In genomic region chr10:4983615-4984216, GRCh38 we compare ENCODE assay signal across 28 cellular contexts. TPM values are rescaled to one million over a fixed set of nuclear protein-coding genes. Genes with fewer than 3 reads are reported as not detected.
"Had no signal": no experiment of that assay in that cellular context is flagged by ENCODE, and none has a peak within 500 bp of the region (broad histone marks: within the 10 kb centered on the region; RNA-seq: fewer than 3 reads in every experiment).

No MANE protein-coding gene starts in this region.

- FAIRE-seq: astrocyte had no signal

- H3K4me1 Mint-ChIP-seq: activated B cell treated with CpG ODN at 0.5 μM for 24 hours; activated CD4-positive, alpha-beta T cell treated with anti-CD3 and anti-CD28 coated beads, Interleukin-2, amount 10 ng/mL, durations not matched to agents 24 days and 14 days; activated CD8-positive, alpha-beta memory T cell treated with anti-CD3 and anti-CD28 coated beads, Interleukin-2, amount 10 ng/mL, durations not matched to agents 7 days and 5 days; activated naive CD4-positive, alpha-beta T cell treated with anti-CD3 and anti-CD28 coated beads, Interleukin-2, amount 50 U/mL, for 24 hours had no signal

- H3K27ac ChIP-seq: brain microvascular endothelial cell, cardiac muscle cell, SK-N-MC had no signal

- ATAC-seq: activated CD8-positive, alpha-beta memory T cell treated with anti-CD3 and anti-CD28 coated beads, Interleukin-2, amount 10 ng/mL, durations not matched to agents 7 days and 5 days; Panc1 had no signal

- H3K27me3 ChIP-seq: brain microvascular endothelial cell, cardiac muscle cell had no signal

- H3K4me3 ChIP-seq: cardiac muscle cell, SK-N-MC had no signal

- DNase-seq: activated B cell treated with CpG ODN at 0.5 μM for 24 hours; activated CD4-positive, alpha-beta T cell treated with anti-CD3 and anti-CD28 coated beads for 1 hour; activated CD4-positive, alpha-beta T cell treated with anti-CD3 and anti-CD28 coated beads, Interleukin-2, amount 10 ng/mL, durations not matched to agents 24 days and 14 days; activated CD4-positive, alpha-beta T cell treated with anti-CD3 and anti-CD28 coated beads, Interleukin-2, amount 50 U/mL, for 48 hours; activated CD8-positive, alpha-beta memory T cell treated with anti-CD3 and anti-CD28 coated beads, Interleukin-2, amount 10 ng/mL, durations not matched to agents 7 days and 5 days; activated effector memory CD4-positive, alpha-beta T cell treated with Interleukin-2 at 50 U/mL for 16 hours; activated naive CD4-positive, alpha-beta T cell; activated T-cell treated with anti-CD3 and anti-CD28 coated beads, Interleukin-2, amount 50 U/mL, for 24 hours; amygdala; brain microvascular endothelial cell; KG1; NCI-H1092; NCI-H1417; NCI-H1694 treated with DMSO at 0.1 percent for 48 hours; NCI-H2029 treated with DMSO at 0.1 percent for 48 hours; NCI-H345; NCI-H510A; NCI-H526 treated with DMSO at 0.1 percent for 48 hours; NCI-H82; OCI-M1; RPMI8226 had no signal

- H3K9me3 Mint-ChIP-seq: activated B cell treated with CpG ODN at 0.5 μM for 24 hours; activated CD4-positive, alpha-beta T cell treated with anti-CD3 and anti-CD28 coated beads, Interleukin-2, amount 10 ng/mL, durations not matched to agents 24 days and 14 days; activated naive CD4-positive, alpha-beta T cell treated with anti-CD3 and anti-CD28 coated beads, Interleukin-2, amount 50 U/mL, for 24 hours; activated T-cell treated with anti-CD3 and anti-CD28 coated beads, Interleukin-2, amount 50 U/mL, for 24 hours; activated T-helper 1 cell treated with anti-CD3 and anti-CD28 coated beads, Interleukin-12 subunit alpha, Interleukin-12 subunit beta, Interleukin-2, Interleukin-4 antibody, amounts not matched to agents 30 ng/mL and 10 ng/mL and 1 ng/mL, durations not matched to agents 14 hours and 24 hours and 36 hours had no signal

- H3K36me3 Mint-ChIP-seq: activated CD8-positive, alpha-beta memory T cell treated with anti-CD3 and anti-CD28 coated beads, Interleukin-2, amount 10 ng/mL, durations not matched to agents 7 days and 5 days; activated naive CD4-positive, alpha-beta T cell treated with anti-CD3 and anti-CD28 coated beads, Interleukin-2, amount 50 U/mL, for 24 hours had no signal

- H3K4me3 Mint-ChIP-seq: activated B cell treated with CpG ODN at 0.5 μM for 24 hours; activated CD4-positive, alpha-beta T cell treated with anti-CD3 and anti-CD28 coated beads, Interleukin-2, amount 10 ng/mL, durations not matched to agents 24 days and 14 days; activated CD8-positive, alpha-beta memory T cell treated with anti-CD3 and anti-CD28 coated beads, Interleukin-2, amount 10 ng/mL, durations not matched to agents 7 days and 5 days; activated naive CD4-positive, alpha-beta T cell treated with anti-CD3 and anti-CD28 coated beads, Interleukin-2, amount 50 U/mL, for 24 hours; activated T-cell treated with anti-CD3 and anti-CD28 coated beads, Interleukin-2, amount 50 U/mL, for 24 hours; activated T-helper 1 cell treated with anti-CD3 and anti-CD28 coated beads, Interleukin-12 subunit alpha, Interleukin-12 subunit beta, Interleukin-2, Interleukin-4 antibody, amounts not matched to agents 30 ng/mL and 10 ng/mL and 1 ng/mL, durations not matched to agents 14 hours and 24 hours and 36 hours had no signal

- H3K27ac Mint-ChIP-seq: activated B cell treated with CpG ODN at 0.5 μM for 24 hours; activated CD4-positive, alpha-beta T cell treated with anti-CD3 and anti-CD28 coated beads, Interleukin-2, amount 10 ng/mL, durations not matched to agents 24 days and 14 days; activated CD8-positive, alpha-beta memory T cell treated with anti-CD3 and anti-CD28 coated beads, Interleukin-2, amount 10 ng/mL, durations not matched to agents 7 days and 5 days; activated naive CD4-positive, alpha-beta T cell treated with anti-CD3 and anti-CD28 coated beads, Interleukin-2, amount 50 U/mL, for 24 hours; activated T-cell treated with anti-CD3 and anti-CD28 coated beads, Interleukin-2, amount 50 U/mL, for 24 hours; activated T-helper 1 cell treated with anti-CD3 and anti-CD28 coated beads, Interleukin-12 subunit alpha, Interleukin-12 subunit beta, Interleukin-2, Interleukin-4 antibody, amounts not matched to agents 30 ng/mL and 10 ng/mL and 1 ng/mL, durations not matched to agents 14 hours and 24 hours and 36 hours had no signal

- H3K27me3 Mint-ChIP-seq: activated B cell treated with CpG ODN at 0.5 μM for 24 hours; activated CD4-positive, alpha-beta T cell treated with anti-CD3 and anti-CD28 coated beads, Interleukin-2, amount 10 ng/mL, durations not matched to agents 24 days and 14 days; activated CD8-positive, alpha-beta memory T cell treated with anti-CD3 and anti-CD28 coated beads, Interleukin-2, amount 10 ng/mL, durations not matched to agents 7 days and 5 days; activated T-cell treated with anti-CD3 and anti-CD28 coated beads, Interleukin-2, amount 50 U/mL, for 24 hours had no signal

- H3K36me3 ChIP-seq: brain microvascular endothelial cell, cardiac muscle cell had no signal

RNA-seq across cellular contexts. Expression of gene AKR1C2, which starts 19.9 kb away (rescaled TPM):
- total RNA-seq: activated B cell treated with CpG ODN at 0.5 μM for 24 hours; activated CD4-positive, alpha-beta T cell treated with anti-CD3 and anti-CD28 coated beads, Interleukin-2, amount 10 ng/mL, durations not matched to agents 24 days and 14 days; activated CD8-positive, alpha-beta memory T cell treated with anti-CD3 and anti-CD28 coated beads, Interleukin-2, amount 10 ng/mL, durations not matched to agents 7 days and 5 days; activated T-helper 1 cell treated with anti-CD3 and anti-CD28 coated beads, Interleukin-12 subunit alpha, Interleukin-12 subunit beta, Interleukin-2, Interleukin-4 antibody, amounts not matched to agents 30 ng/mL and 10 ng/mL and 1 ng/mL, durations not matched to agents 14 hours and 24 hours and 36 hours; T-helper 1 cell treated with Interleukin-12 subunit alpha and Interleukin-12 subunit beta and Interleukin-4 antibody, amounts not matched to agents 30 ng/mL and 1 ng/mL, for 36 hours had no signal

RNA-seq across cellular contexts. Expression of gene AKR1C1, which starts 20.5 kb away (rescaled TPM):
- total RNA-seq: activated B cell treated with CpG ODN at 0.5 μM for 24 hours had no signal
